ENCODE assay signal across 12 cellular contexts in genomic region chr12:4286771-4287317, GRCh38. TPM values are rescaled to one million over a fixed set of nuclear protein-coding genes. Genes with fewer than 3 reads are reported as not detected.
A peak's percentile ranks its signal among the peaks of the same experiment; 100 is the strongest.
DNase-seq lines count a peak whose midpoint lies in the region; ATAC-seq and TF ChIP-seq lines count a peak whose summit lies in the region.
"Had no signal": no experiment of that assay in that cellular context is flagged by ENCODE, and none has a peak within 500 bp of the region (broad histone marks: within the 10 kb centered on the region; RNA-seq: fewer than 3 reads in every experiment).

No MANE protein-coding gene starts in this region.

- no peak overlapping the region for H2AFZ ChIP-seq in Karpas-422 (ENCODE audit: low read length)

- no peak overlapping the region for H3K9ac ChIP-seq in colonic mucosa (ENCODE audit: low read depth in 2 of 2, low read length in 2 of 2)
- H3K9ac ChIP-seq in muscle layer of colon (ENCODE audit: low read length), result no peak overlapping the region
- H3K9ac ChIP-seq in Karpas-422 (ENCODE audit: low read length), result no peak overlapping the region

- H3K4me3 Mint-ChIP-seq in CD4-positive, alpha-beta T cell, result no peak overlapping the region
- H3K4me3 Mint-ChIP-seq in IgD-negative memory B cell, result no peak overlapping the region

- no peak for DNase-seq in CD4-positive, alpha-beta T cell
- DNase-seq in colonic mucosa, result no peak
- DNase-seq in Karpas-422, result no peak
- DNase-seq in NCI-H146 treated with DMSO at 0.1 percent for 48 hours (lab: John Stamatoyannopoulos, UW; ENCODE audit: unreplicated experiment), result no peak
- DNase-seq in putamen (ENCODE audit: low spot score), result no peak
- DNase-seq: activated gamma-delta T cell treated with Interleukin-2 at 50 U/mL for 16 hours, kidney glomerular epithelial cell, NCI-H510A treated with DMSO at 0.1 percent for 48 hours, nucleus accumbens had no signal

- H3K4me3 ChIP-seq in colonic mucosa, result no peak overlapping the region
- H3K4me3 ChIP-seq in muscle layer of colon (ENCODE audit: low read depth in 1 of 2, low read length in 2 of 2), result peak overlapping the region; percentile 6 to 10
- no peak overlapping the region for H3K4me3 ChIP-seq in Karpas-422 (ENCODE audit: low read length)

- no peaks in the 10 kb centered on the region for H4K20me1 ChIP-seq in Karpas-422 (ENCODE audit: insufficient read depth, low read depth, low read length)

- no peaks in the 10 kb centered on the region for H3K9me2 ChIP-seq in Karpas-422 (replicated peaks; ENCODE audit: insufficient read depth, low read length)

- peaks cover 100% of the 10 kb centered on the region for H3K36me3 Mint-ChIP-seq in CD4-positive, alpha-beta T cell (ENCODE audit: low read depth)
- H3K36me3 Mint-ChIP-seq in IgD-negative memory B cell, result peaks cover 3% of the 10 kb centered on the region

- H3K9me3 ChIP-seq in CD4-positive, alpha-beta T cell (ENCODE audit: control insufficient read depth, low read length), result no peaks in the 10 kb centered on the region
- H3K9me3 ChIP-seq in colonic mucosa, result no peaks in the 10 kb centered on the region
- H3K9me3 ChIP-seq in muscle layer of colon (ENCODE audit: low read length), result no peaks in the 10 kb centered on the region
- no peaks in the 10 kb centered on the region for H3K9me3 ChIP-seq in Karpas-422 (ENCODE audit: low read length)

- ATAC-seq in CD4-positive, alpha-beta T cell (ENCODE audit: poor library complexity), result no peak
- ATAC-seq in GM18873 (IDR thresholded peaks at IDR 0.05; ENCODE audit: low FRiP score, unreplicated experiment), result no peak

- no peaks in the 10 kb centered on the region for H3K9me3 Mint-ChIP-seq in CD4-positive, alpha-beta T cell
- no peaks in the 10 kb centered on the region for H3K9me3 Mint-ChIP-seq in IgD-negative memory B cell

- POLR2A ChIA-PET in CD4-positive, alpha-beta T cell (lab: Charles Lee), result no interaction called here

- peaks cover 90% of the 10 kb centered on the region for H3K4me1 Mint-ChIP-seq in CD4-positive, alpha-beta T cell (ENCODE audit: low read depth)
- peaks cover 6 to 31% (median 18%) of the 10 kb centered on the region in 3 donors for H3K4me1 Mint-ChIP-seq in IgD-negative memory B cell

- intact Hi-C loops in CD4-positive, alpha-beta T cell (cut with DNase I, micrococcal nuclease), result no loop called here
- intact Hi-C loops in colonic mucosa (cut with DNase I), result no loop called here

- H3K27ac Mint-ChIP-seq in CD4-positive, alpha-beta T cell, result peak overlapping the region; percentile 61
- H3K27ac Mint-ChIP-seq in IgD-negative memory B cell, result peak overlapping the region in 2 of 3 donors; percentile 27 to 76

- H3K27me3 ChIP-seq in CD4-positive, alpha-beta T cell (ENCODE audit: control insufficient read depth, insufficient read depth, low read length), result no peaks in the 10 kb centered on the region
- H3K27me3 ChIP-seq in colonic mucosa, result no peaks in the 10 kb centered on the region
- no peaks in the 10 kb centered on the region for H3K27me3 ChIP-seq in muscle layer of colon (ENCODE audit: control insufficient read depth in 1 of 2, insufficient read depth in 2 of 2, low read length in 2 of 2)
- no peaks in the 10 kb centered on the region for H3K27me3 ChIP-seq in Karpas-422 (ENCODE audit: low read length)

- no peak for TF ChIP-seq CTCF in CD4-positive, alpha-beta T cell (IDR thresholded peaks at IDR 0.05)
- no peak for TF ChIP-seq CTCF in colonic mucosa (IDR thresholded peaks at IDR 0.05)

- H3K4me1 ChIP-seq in colonic mucosa, result peaks cover 12% of the 10 kb centered on the region
- peaks cover 80% of the 10 kb centered on the region for H3K4me1 ChIP-seq in muscle layer of colon (ENCODE audit: insufficient read depth, low read length)
- H3K4me1 ChIP-seq in Karpas-422 (ENCODE audit: low read length), result no peaks in the 10 kb centered on the region

- no peak overlapping the region for H3K4me2 ChIP-seq in Karpas-422 (ENCODE audit: low read depth, low read length, poor library complexity, severe bottlenecking)

- no peaks in the 10 kb centered on the region for H3K27me3 Mint-ChIP-seq in CD4-positive, alpha-beta T cell
- no peaks in the 10 kb centered on the region for H3K27me3 Mint-ChIP-seq in IgD-negative memory B cell

- CTCF ChIA-PET in CD4-positive, alpha-beta T cell (lab: Charles Lee), result interaction anchor here (1.5 kb wide), 1 partner anchor 10 kb away, joined by 7 read pairs; no protein-coding TSS in a partner anchor

- H3K36me3 ChIP-seq in colonic mucosa (peaks cover 7% of the 10 kb centered on the region), muscle layer of colon (ENCODE audit: insufficient read depth, low read length) (peaks cover 77% of the 10 kb centered on the region), Karpas-422 (ENCODE audit: insufficient read depth, low read length) (no peaks in the 10 kb centered on the region)

- H3K27ac ChIP-seq in CD4-positive, alpha-beta T cell (ENCODE audit: low read depth, low read length), result no peak overlapping the region
- H3K27ac ChIP-seq in colonic mucosa (peak overlapping the region; percentile 4), muscle layer of colon (ENCODE audit: low read depth, low read length) (peak overlapping the region; percentile 71), Karpas-422 (ENCODE audit: low read length) (no peak overlapping the region)

- no peaks in the 10 kb centered on the region for H3K79me2 ChIP-seq in Karpas-422 (ENCODE audit: low read length)

RNA-seq across cellular contexts. Expression of gene CCND2, which starts 13.3 kb away (rescaled TPM):
- total RNA-seq in CD4-positive, alpha-beta T cell, result 100 to 1,000 TPM; 159 to 163 TPM
- 11.7 TPM for polyA plus RNA-seq in IgD-negative memory B cell
- total RNA-seq in colonic mucosa, result 100 to 1,000 TPM; 180 to 217 TPM
- total RNA-seq in Karpas-422 (2014; rRNA removed; shearing (Covaris generic); ENCODE audit: low replicate concordance), result 0.14 and 1.4 TPM in 2 replicates

RNA-seq across cellular contexts. Expression of gene TIGAR, which starts 34.2 kb away (rescaled TPM):
- 1 to 10 TPM; 5.3 to 7.1 TPM for total RNA-seq in CD4-positive, alpha-beta T cell
- polyA plus RNA-seq in IgD-negative memory B cell, result 5.2 TPM
- total RNA-seq in colonic mucosa, result 10 to 100 TPM; 14.1 to 17.7 TPM
- total RNA-seq in Karpas-422 (2014; rRNA removed; shearing (Covaris generic); ENCODE audit: low replicate concordance), result 4.8 and 9.0 TPM in 2 replicates

Comparison
In these comparisons a context has a peak if more than half of its experiments do, and no peak if none do; other contexts are left out.
1. H3K27ac ChIP-seq: peak in colonic mucosa (single experiment) and muscle layer of colon (single experiment); none in CD4-positive, alpha-beta T cell (single experiment) and Karpas-422 (single experiment).
2. H3K4me3 ChIP-seq: peak in muscle layer of colon (2 of 2); none in colonic mucosa (single experiment) and Karpas-422 (single experiment).
3. RNA of gene CCND2, which starts 13.3 kb away (total RNA-seq): 180 to 217 TPM in colonic mucosa and 159 to 163 TPM in CD4-positive, alpha-beta T cell; 0.14 to 1.4 TPM in Karpas-422; every median in the first group is over 10 times any median in the second.